In the genomic region with DNA sequence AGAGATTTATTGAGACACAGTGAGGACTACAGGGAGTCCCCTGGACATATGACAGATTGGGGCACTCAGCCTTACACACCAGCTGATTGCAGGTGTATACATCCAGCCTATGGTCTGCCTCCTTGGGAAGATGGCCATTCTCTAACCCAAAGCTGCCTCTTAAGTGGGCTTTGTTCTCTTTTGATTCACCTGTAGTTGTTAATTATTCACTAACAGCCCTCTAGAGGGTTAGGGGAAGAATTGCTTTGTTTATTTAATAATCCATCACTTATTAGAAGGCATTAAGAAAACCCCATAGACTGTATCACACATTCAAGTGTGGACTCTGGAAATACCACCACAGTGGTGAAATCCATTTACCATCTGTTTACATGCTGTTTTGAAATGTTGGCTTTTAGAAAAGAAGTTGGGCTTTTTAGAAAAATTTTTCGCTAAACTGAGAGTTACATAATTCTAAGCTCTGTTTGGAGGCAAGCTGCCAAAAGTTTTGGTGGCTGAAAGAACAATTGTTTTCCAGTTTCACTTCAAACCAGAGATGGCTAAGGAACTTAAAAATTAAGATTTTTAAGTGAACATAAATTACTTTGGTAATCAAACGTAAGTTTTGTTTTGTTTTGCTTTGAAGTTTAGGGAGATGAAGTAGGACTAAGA, we compare ENCODE assay signal across 19 cellular contexts.
A peak's percentile ranks its signal among the peaks of the same experiment; 100 is the strongest.
DNase-seq lines count a peak whose midpoint lies in the region; ATAC-seq and TF ChIP-seq lines count a peak whose summit lies in the region.
"Had no signal": no experiment of that assay in that cellular context is flagged by ENCODE, and none has a peak within 500 bp of the region (broad histone marks: within the 10 kb centered on the region; RNA-seq: fewer than 3 reads in every experiment).

No MANE protein-coding gene starts in this region.

- H3K27ac ChIP-seq in heart right ventricle: no peak overlapping the region
- H3K27ac ChIP-seq: KMS-11, RWPE1 had no signal

- TF ChIP-seq CTCF in fibroblast of the aortic adventitia (IDR thresholded peaks at IDR 0.05; ENCODE audit: insufficient read depth, low read length) (no peak), heart right ventricle (IDR thresholded peaks at IDR 0.05) (no peak)

- no peaks in the 10 kb centered on the region for H3K9me3 ChIP-seq in heart right ventricle
- H3K9me3 ChIP-seq: HAP-1 had no signal

- intact Hi-C loops in heart right ventricle (cut with DNase I): no loop called here

- H3K27me3 ChIP-seq in heart right ventricle: peaks cover 0 to 3% (median 0%) of the 10 kb centered on the region in 7 donors

- H3K4me1 ChIP-seq in heart right ventricle: no peaks in the 10 kb centered on the region
- H3K4me1 ChIP-seq: HAP-1 had no signal

- 50 to 67% methylated on average over 2 of the region's 2 CpGs for WGBS in heart right ventricle, 2 donors

- DNase-seq in GM04503 (ENCODE audit: low read depth): peak; percentile 14
- DNase-seq in fibroblast of the aortic adventitia (ENCODE audit: low read depth): peak; percentile 1
- DNase-seq in superior temporal gyrus (ENCODE audit: extremely low spot score): peak; percentile 70
- DNase-seq in NCI-H1417 (lab: John Stamatoyannopoulos, UW): no peak
- no peak for DNase-seq in heart right ventricle
- DNase-seq in NCI-H2029 (lab: John Stamatoyannopoulos, UW): no peak
- DNase-seq: C1 segment of cervical spinal cord, DMS153, MM.1S, NCI-H2029 treated with DMSO at 0.1 percent for 48 hours, NCI-H2227 treated with DMSO at 0.1 percent for 48 hours, NCI-H524 treated with DMSO at 0.1 percent for 48 hours, OCI-M1, T-helper 9 cell had no signal

- H3K4me3 ChIP-seq in fibroblast of the aortic adventitia (ENCODE audit: low read depth, low read length) (no peak overlapping the region), heart right ventricle (no peak overlapping the region)
- H3K4me3 ChIP-seq: HAP-1 had no signal

- peak; percentile 59 for ATAC-seq in HG03354 (IDR thresholded peaks at IDR 0.05; ENCODE audit: poor library complexity, severe bottlenecking, unreplicated experiment)
- no peak for ATAC-seq in HG02610 (IDR thresholded peaks at IDR 0.05; ENCODE audit: unreplicated experiment)
- ATAC-seq in heart right ventricle: no peak

- no peaks in the 10 kb centered on the region for H3K36me3 ChIP-seq in heart right ventricle
- H3K36me3 ChIP-seq: HAP-1 had no signal

Comparison
In these comparisons a context has a peak if more than half of its experiments do, and no peak if none do; other contexts are left out.
1. DNase-seq: peak in GM04503 (single experiment), fibroblast of the aortic adventitia (single experiment) and superior temporal gyrus (single experiment); none in NCI-H1417 (0 of 3), heart right ventricle (0 of 2) and NCI-H2029 (single experiment).